1 cellular context compared by ENCODE assay signal in genomic region chr3:71659758-71660666, GRCh38.
TF ChIP-seq lines count a peak whose summit lies in the region.

No MANE protein-coding gene starts in this region.

TF ChIP-seq in GM23338, 12 proteins besides CTCF, POLR2A, EP300 and RAD21 (continued from another document):
- TF ChIP-seq REST (IDR thresholded peaks at IDR 0.05; ENCODE audit: unreplicated experiment), result no peak
- no peak for TF ChIP-seq EZH2 (IDR thresholded peaks at IDR 0.05; ENCODE audit: low read depth, unreplicated experiment)
